In the genomic region with DNA sequence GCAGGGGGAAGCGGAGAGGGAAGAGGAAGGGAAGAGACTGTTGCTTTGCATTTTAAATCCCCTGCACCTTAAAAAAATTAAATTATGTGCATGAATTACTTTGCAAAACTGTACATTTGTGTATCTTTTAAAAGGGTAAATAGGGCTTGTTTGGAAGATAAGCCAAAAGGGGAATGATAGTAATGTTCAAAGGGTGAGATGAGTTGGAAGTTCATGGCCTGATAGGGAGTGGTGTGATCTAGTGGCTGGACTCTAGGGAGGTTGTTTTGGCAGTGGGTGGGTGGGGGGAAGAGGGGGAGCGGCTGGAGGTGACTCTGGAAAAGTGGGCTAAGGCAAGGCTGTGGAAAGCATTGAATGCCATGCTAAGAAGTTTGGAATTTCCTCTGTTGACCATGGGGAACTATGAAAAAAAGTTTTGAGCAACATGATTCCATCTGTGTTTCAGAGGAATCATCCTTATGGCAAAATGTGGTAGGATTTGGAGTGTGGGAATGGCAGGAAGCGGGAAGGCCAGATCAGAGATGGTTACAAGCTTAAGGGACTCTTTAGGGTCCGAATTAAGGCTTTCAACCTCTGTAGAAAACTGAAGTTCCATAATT, we compare ENCODE assay signal across 20 cellular contexts. TPM values are rescaled to one million over a fixed set of nuclear protein-coding genes. Genes with fewer than 3 reads are reported as not detected.
A peak's percentile ranks its signal among the peaks of the same experiment; 100 is the strongest.
DNase-seq lines count a peak whose midpoint lies in the region; ATAC-seq and TF ChIP-seq lines count a peak whose summit lies in the region.
"Had no signal": no experiment of that assay in that cellular context is flagged by ENCODE, and none has a peak within 500 bp of the region (broad histone marks: within the 10 kb centered on the region; RNA-seq: fewer than 3 reads in every experiment).

No MANE protein-coding gene starts in this region.

- H3K36me3 ChIP-seq in Caco-2 (ENCODE audit: control insufficient read depth, insufficient read depth, low read length) = no peaks in the 10 kb centered on the region
- no peaks in the 10 kb centered on the region for H3K36me3 ChIP-seq in Loucy (ENCODE audit: insufficient read depth, low read length)
- no peaks in the 10 kb centered on the region for H3K36me3 ChIP-seq in trophoblast cell (ENCODE audit: control insufficient read depth in 1 of 2, insufficient read depth in 2 of 2, low read length in 2 of 2)
- no peaks in the 10 kb centered on the region for H3K36me3 ChIP-seq in CD8-positive, alpha-beta memory T cell (ENCODE audit: insufficient read depth, low read length)
- H3K36me3 ChIP-seq: gastroesophageal sphincter, sigmoid colon, tibial nerve had no signal

- no peaks in the 10 kb centered on the region for H3K9me2 ChIP-seq in Loucy (replicated peaks; ENCODE audit: low read depth, low read length)

- no peaks in the 10 kb centered on the region for H3K27me3 ChIP-seq in Caco-2 (replicated peaks; ENCODE audit: control insufficient read depth, insufficient read depth, low read length)
- no peaks in the 10 kb centered on the region for H3K27me3 ChIP-seq in Loucy (ENCODE audit: insufficient read depth, low read length, poor library complexity, severe bottlenecking)
- H3K27me3 ChIP-seq in trophoblast cell (ENCODE audit: insufficient read depth, low read length) = no peaks in the 10 kb centered on the region
- no peaks in the 10 kb centered on the region for H3K27me3 ChIP-seq in CD8-positive, alpha-beta memory T cell (ENCODE audit: insufficient read depth, low read length, poor library complexity, severe bottlenecking)
- H3K27me3 ChIP-seq: sigmoid colon, tibial nerve had no signal

- DNase-seq in Caco-2 = no peak
- DNase-seq in fibroblast of the aortic adventitia (ENCODE audit: low read depth) = peak; percentile 41
- DNase-seq in trophoblast cell = no peak
- no peak for DNase-seq in CD8-positive, alpha-beta memory T cell
- no peak for DNase-seq in activated naive CD4-positive, alpha-beta T cell treated with anti-CD3 and anti-CD28 coated beads, Interleukin-2, amount 10 ng/mL, durations not matched to agents 7 days and 5 days
- DNase-seq: activated B cell treated with CpG ODN at 0.5 μM for 24 hours; activated CD4-positive, alpha-beta memory T cell treated with anti-CD3 and anti-CD28 coated beads for 36 hours; activated naive CD4-positive, alpha-beta T cell; activated T-cell treated with anti-CD3 and anti-CD28 coated beads, Interleukin-2, amount 50 U/mL, for 1 hour; anterior cingulate cortex; NCI-H1694; NCI-H2227 treated with DMSO at 0.1 percent for 48 hours; sigmoid colon; stimulated activated naive CD4-positive, alpha-beta T cell had no signal

- H4K20me1 ChIP-seq in Loucy (ENCODE audit: insufficient read depth, low read length, poor library complexity, severe bottlenecking) = no peaks in the 10 kb centered on the region

- peak overlapping the region; percentile 32 for H4K8ac ChIP-seq in trophoblast cell (ENCODE audit: low read depth, low read length)

- peak overlapping the region; percentile 4 for H3K27ac Mint-ChIP-seq in Caco-2 (ENCODE audit: unreplicated experiment)
- peak overlapping the region in 1 of 8 donors; percentile 20 for H3K27ac Mint-ChIP-seq in CD8-positive, alpha-beta memory T cell
- no peak overlapping the region for H3K27ac Mint-ChIP-seq in activated naive CD4-positive, alpha-beta T cell treated with anti-CD3 and anti-CD28 coated beads, Interleukin-2, amount 10 ng/mL, durations not matched to agents 7 days and 5 days
- H3K27ac Mint-ChIP-seq: activated B cell treated with CpG ODN at 0.5 μM for 24 hours; activated CD4-positive, alpha-beta memory T cell treated with anti-CD3 and anti-CD28 coated beads for 36 hours; natural killer cell treated with Interleukin-12 subunit alpha and Interleukin-12 subunit beta and Interleukin-15 and Interleukin-18, amount 100 ng/mL, for 72 hours had no signal

- H2BK12ac ChIP-seq in trophoblast cell (ENCODE audit: low read length) = peak overlapping the region; percentile 78

- BruUV-seq in Caco-2 (replicated peaks; lab: Mats Ljungman, UMichigan) = no TSS peak

- H3K9me3 ChIP-seq in Caco-2 (no peaks in the 10 kb centered on the region; the same call in 1 of the 2 replicates), Loucy (ENCODE audit: insufficient read depth, low read depth, low read length) (peaks cover 4% of the 10 kb centered on the region; the same call in 1 of the 2 replicates), trophoblast cell (ENCODE audit: insufficient read depth, low read depth, low read length) (peaks cover 1% of the 10 kb centered on the region)
- no peaks in the 10 kb centered on the region for H3K9me3 ChIP-seq in CD8-positive, alpha-beta memory T cell (ENCODE audit: low read length)
- H3K9me3 ChIP-seq: gastroesophageal sphincter, sigmoid colon had no signal

- intact Hi-C loops in Caco-2 (cut with micrococcal nuclease; ENCODE audit: unreplicated experiment) = no loop called here

- H2AFZ ChIP-seq in Loucy (ENCODE audit: low read length) (no peak overlapping the region), trophoblast cell (ENCODE audit: insufficient read depth, low read length, poor library complexity) (no peak overlapping the region)

- ATAC-seq in GM21390 (IDR thresholded peaks at IDR 0.05; ENCODE audit: unreplicated experiment) = no peak
- ATAC-seq in HG03135 (IDR thresholded peaks at IDR 0.05; ENCODE audit: unreplicated experiment) = no peak
- ATAC-seq: natural killer cell treated with Interleukin-12 subunit alpha and Interleukin-12 subunit beta and Interleukin-15 and Interleukin-18, amount 100 ng/mL, for 72 hours had no signal

- H2AK5ac ChIP-seq in trophoblast cell (ENCODE audit: low read length) = peak overlapping the region; percentile 72

- peaks cover 18% of the 10 kb centered on the region for H3K79me1 ChIP-seq in trophoblast cell (ENCODE audit: low read length)

- no peaks in the 10 kb centered on the region for H3K36me3 Mint-ChIP-seq in Caco-2 (ENCODE audit: insufficient read depth, unreplicated experiment)
- H3K36me3 Mint-ChIP-seq in CD8-positive, alpha-beta memory T cell = peaks cover 0 to 4% (median 3%) of the 10 kb centered on the region in 3 donors
- peaks cover 3% of the 10 kb centered on the region for H3K36me3 Mint-ChIP-seq in activated naive CD4-positive, alpha-beta T cell treated with anti-CD3 and anti-CD28 coated beads, Interleukin-2, amount 10 ng/mL, durations not matched to agents 7 days and 5 days
- H3K36me3 Mint-ChIP-seq: activated CD4-positive, alpha-beta memory T cell treated with anti-CD3 and anti-CD28 coated beads for 36 hours; natural killer cell treated with Interleukin-12 subunit alpha and Interleukin-12 subunit beta and Interleukin-15 and Interleukin-18, amount 100 ng/mL, for 72 hours had no signal

- H3K4me3 Mint-ChIP-seq in Caco-2 (ENCODE audit: unreplicated experiment) = no peak overlapping the region
- no peak overlapping the region for H3K4me3 Mint-ChIP-seq in CD8-positive, alpha-beta memory T cell
- no peak overlapping the region for H3K4me3 Mint-ChIP-seq in activated naive CD4-positive, alpha-beta T cell treated with anti-CD3 and anti-CD28 coated beads, Interleukin-2, amount 10 ng/mL, durations not matched to agents 7 days and 5 days
- H3K4me3 Mint-ChIP-seq: activated B cell treated with CpG ODN at 0.5 μM for 24 hours; activated CD4-positive, alpha-beta memory T cell treated with anti-CD3 and anti-CD28 coated beads for 36 hours; natural killer cell treated with Interleukin-12 subunit alpha and Interleukin-12 subunit beta and Interleukin-15 and Interleukin-18, amount 100 ng/mL, for 72 hours had no signal

- peak overlapping the region; percentile 50 for H3K9ac ChIP-seq in Loucy (ENCODE audit: low read depth, low read length, poor library complexity, severe bottlenecking)
- H3K9ac ChIP-seq in trophoblast cell (ENCODE audit: low read length) = no peak overlapping the region

- no peak overlapping the region for H4K12ac ChIP-seq in trophoblast cell (ENCODE audit: low read depth, low read length)

- H3K4me2 ChIP-seq in Loucy (ENCODE audit: low read depth, low read length, poor library complexity, severe bottlenecking) (peak overlapping the region; percentile 42), trophoblast cell (ENCODE audit: low read length) (no peak overlapping the region)

- no peak overlapping the region for H3K14ac ChIP-seq in trophoblast cell (ENCODE audit: low read length)

- H3K79me2 ChIP-seq in Loucy (ENCODE audit: insufficient read depth, low read length) (no peaks in the 10 kb centered on the region), trophoblast cell (ENCODE audit: control insufficient read depth, insufficient read depth, low read length, poor library complexity) (no peaks in the 10 kb centered on the region)

- CTCF ChIA-PET in Caco-2 (lab: Charles Lee) = no interaction called here
- CTCF ChIA-PET in CD8-positive, alpha-beta memory T cell (lab: Charles Lee) = no interaction called here
- CTCF ChIA-PET in activated naive CD4-positive, alpha-beta T cell treated with anti-CD3 and anti-CD28 coated beads, Interleukin-2, amount 10 ng/mL, durations not matched to agents 7 days and 5 days (lab: Charles Lee) = no interaction called here

- H3F3A ChIP-seq in Loucy (ENCODE audit: low read depth) = no peaks in the 10 kb centered on the region; the same call in 1 of the 2 replicates

- H3K27ac ChIP-seq in trophoblast cell (ENCODE audit: low read depth, low read length) = peak overlapping the region; percentile 41
- no peak overlapping the region for H3K27ac ChIP-seq in CD8-positive, alpha-beta memory T cell (ENCODE audit: low read depth, low read length)

- H3K9me3 Mint-ChIP-seq in Caco-2 (ENCODE audit: unreplicated experiment) = no peaks in the 10 kb centered on the region
- H3K9me3 Mint-ChIP-seq in CD8-positive, alpha-beta memory T cell = peaks cover 0 to 1% (median 0%) of the 10 kb centered on the region in 5 donors
- peaks cover 5% of the 10 kb centered on the region for H3K9me3 Mint-ChIP-seq in activated naive CD4-positive, alpha-beta T cell treated with anti-CD3 and anti-CD28 coated beads, Interleukin-2, amount 10 ng/mL, durations not matched to agents 7 days and 5 days
- H3K9me3 Mint-ChIP-seq: activated CD4-positive, alpha-beta memory T cell treated with anti-CD3 and anti-CD28 coated beads for 36 hours; natural killer cell treated with Interleukin-12 subunit alpha and Interleukin-12 subunit beta and Interleukin-15 and Interleukin-18, amount 100 ng/mL, for 72 hours had no signal

- H3K23ac ChIP-seq in trophoblast cell (ENCODE audit: low read length) = no peak overlapping the region

- H2BK5ac ChIP-seq in trophoblast cell (ENCODE audit: low read depth, low read length, poor library complexity) = peak overlapping the region; percentile 60

- POLR2A ChIA-PET in Caco-2 (lab: Charles Lee) = no interaction called here
- POLR2A ChIA-PET in CD8-positive, alpha-beta memory T cell (lab: Charles Lee) = no interaction called here

- peak overlapping the region; percentile 8 for H3K18ac ChIP-seq in trophoblast cell (ENCODE audit: low read length)

- H3K4me1 Mint-ChIP-seq in Caco-2 (ENCODE audit: low read depth, unreplicated experiment) = peaks cover 41% of the 10 kb centered on the region
- H3K4me1 Mint-ChIP-seq in CD8-positive, alpha-beta memory T cell = peaks cover 4 to 16% (median 10%) of the 10 kb centered on the region in 3 donors
- peaks cover 41% of the 10 kb centered on the region for H3K4me1 Mint-ChIP-seq in activated naive CD4-positive, alpha-beta T cell treated with anti-CD3 and anti-CD28 coated beads, Interleukin-2, amount 10 ng/mL, durations not matched to agents 7 days and 5 days

- no peak overlapping the region for H3K4me3 ChIP-seq in Caco-2 (ENCODE audit: low read depth, low read length)
- H3K4me3 ChIP-seq in Loucy (ENCODE audit: low read length, poor library complexity, severe bottlenecking) = no peak overlapping the region
- no peak overlapping the region for H3K4me3 ChIP-seq in fibroblast of the aortic adventitia (ENCODE audit: low read depth, low read length)
- no peak overlapping the region for H3K4me3 ChIP-seq in trophoblast cell (ENCODE audit: low read depth, low read length)
- H3K4me3 ChIP-seq in CD8-positive, alpha-beta memory T cell (ENCODE audit: low read length) = no peak overlapping the region
- H3K4me3 ChIP-seq: gastroesophageal sphincter, sigmoid colon, tibial nerve had no signal

- H3K4ac ChIP-seq in trophoblast cell (ENCODE audit: low read depth, low read length) = peak overlapping the region; percentile 26

- H3K4me1 ChIP-seq in Caco-2 (peaks cover 36% of the 10 kb centered on the region), Loucy (ENCODE audit: insufficient read depth, low read length, poor library complexity, severe bottlenecking) (peaks cover 67% of the 10 kb centered on the region), trophoblast cell (ENCODE audit: control insufficient read depth in 1 of 2, insufficient read depth in 2 of 2, low read length in 2 of 2) (peaks cover 25 to 34% of the 10 kb centered on the region in 2 experiments)
- H3K4me1 ChIP-seq in CD8-positive, alpha-beta memory T cell (ENCODE audit: insufficient read depth, low read length) = peaks cover 8% of the 10 kb centered on the region
- H3K4me1 ChIP-seq: sigmoid colon had no signal

- no peaks in the 10 kb centered on the region for H3K27me3 Mint-ChIP-seq in Caco-2 (ENCODE audit: insufficient read depth, unreplicated experiment)
- H3K27me3 Mint-ChIP-seq in CD8-positive, alpha-beta memory T cell = peaks cover 4 to 25% of the 10 kb centered on the region in 2 donors
- peaks cover 46% of the 10 kb centered on the region for H3K27me3 Mint-ChIP-seq in activated naive CD4-positive, alpha-beta T cell treated with anti-CD3 and anti-CD28 coated beads, Interleukin-2, amount 10 ng/mL, durations not matched to agents 7 days and 5 days

- TF ChIP-seq CTCF in Caco-2 (IDR thresholded peaks at IDR 0.05; ENCODE audit: insufficient read depth in 1 of 2, low read depth in 1 of 2, low read length in 1 of 2, severe bottlenecking in 1 of 2, unreplicated experiment in 1 of 2) (no peak), Loucy (conservative IDR thresholded peaks at IDR 0.05; ENCODE audit: low read length) (no peak), fibroblast of the aortic adventitia (IDR thresholded peaks at IDR 0.05; ENCODE audit: insufficient read depth, low read length) (no peak)

- no CpG with 5 or more reads among the region's 4 CpGs for WGBS in trophoblast cell (ENCODE audit: extremely low coverage, insufficient coverage, insufficient read length)

- peak overlapping the region; percentile 37 for H2BK120ac ChIP-seq in trophoblast cell (ENCODE audit: insufficient read depth, low read length, poor library complexity)

- peak overlapping the region; percentile 78 for H4K91ac ChIP-seq in trophoblast cell (ENCODE audit: low read depth, low read length)

RNA-seq across cellular contexts. Expression of a gene that starts 25.5 kb away (rescaled TPM):
- 6.6 and 10.2 TPM in 2 replicates for total RNA-seq in Caco-2 (2022)
- total RNA-seq in fibroblast of the aortic adventitia (ENCODE audit: low replicate concordance) = 19.1 and 244 TPM in 2 replicates
- 10.1 and 10.7 TPM in 2 replicates for polyA plus RNA-seq in trophoblast cell (2013)
- 10 to 100 TPM in 1 of 2 experiments, 1 to 10 TPM in 1; 9.6 to 12.9 TPM for total RNA-seq in CD8-positive, alpha-beta memory T cell
- polyA plus RNA-seq in CD8-positive, alpha-beta memory T cell = 0.35 TPM
- total RNA-seq: activated B cell treated with CpG ODN at 0.5 μM for 24 hours had no signal
